Comparison of ENCODE assay signal across 1 cellular context in the genomic region with DNA sequence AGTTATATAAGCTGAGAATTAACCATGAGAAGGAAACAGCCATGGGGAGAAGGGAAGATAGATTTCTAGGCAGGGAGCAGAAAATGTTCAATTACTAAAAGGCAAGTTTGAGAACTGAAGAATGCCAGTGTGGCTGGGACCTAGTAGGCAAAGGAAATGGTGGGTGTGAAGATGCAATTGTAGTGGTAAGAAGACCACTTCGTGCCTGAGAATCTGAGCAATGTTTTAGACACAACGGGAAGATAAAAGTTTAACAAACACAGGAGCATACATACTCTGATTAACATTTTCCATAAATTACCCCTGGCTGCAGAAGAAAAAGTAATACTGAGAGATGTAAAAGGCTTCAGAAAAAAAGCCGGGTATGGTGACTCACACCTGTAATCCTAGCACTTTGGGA.
TF ChIP-seq lines count a peak whose summit lies in the region.

No MANE protein-coding gene starts in this region.

TF ChIP-seq in endothelial cell of umbilical vein, 7 proteins besides CTCF, POLR2A, EP300 and RAD21:
- TF ChIP-seq FOS (IDR thresholded peaks at IDR 0.05; ENCODE audit: borderline replicate concordance, insufficient read depth, low read length) (no peak), MYC (IDR thresholded peaks at IDR 0.05; ENCODE audit: low read depth, low read length) (no peak), EZH2 (IDR thresholded peaks at IDR 0.05; ENCODE audit: borderline replicate concordance, low read depth, low read length, severe bottlenecking) (no peak), POLR2AphosphoS5 (IDR thresholded peaks at IDR 0.05; ENCODE audit: insufficient read depth, low read depth, low read length) (no peak), GATA2 (IDR thresholded peaks at IDR 0.05; ENCODE audit: insufficient read depth, insufficient read length, low read depth, low read length) (no peak), JUN (IDR thresholded peaks at IDR 0.05; ENCODE audit: borderline replicate concordance, insufficient read depth, insufficient read length, low read depth) (no peak)
- TF ChIP-seq, protein P1, sequence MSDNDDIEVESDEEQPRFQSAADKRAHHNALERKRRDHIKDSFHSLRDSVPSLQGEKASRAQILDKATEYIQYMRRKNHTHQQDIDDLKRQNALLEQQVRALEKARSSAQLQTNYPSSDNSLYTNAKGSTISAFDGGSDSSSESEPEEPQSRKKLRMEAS (IDR thresholded peaks at IDR 0.05; ENCODE audit: insufficient read depth, insufficient read length): no peak
